ENCODE assay signal across 10 cellular contexts in the genomic region with DNA sequence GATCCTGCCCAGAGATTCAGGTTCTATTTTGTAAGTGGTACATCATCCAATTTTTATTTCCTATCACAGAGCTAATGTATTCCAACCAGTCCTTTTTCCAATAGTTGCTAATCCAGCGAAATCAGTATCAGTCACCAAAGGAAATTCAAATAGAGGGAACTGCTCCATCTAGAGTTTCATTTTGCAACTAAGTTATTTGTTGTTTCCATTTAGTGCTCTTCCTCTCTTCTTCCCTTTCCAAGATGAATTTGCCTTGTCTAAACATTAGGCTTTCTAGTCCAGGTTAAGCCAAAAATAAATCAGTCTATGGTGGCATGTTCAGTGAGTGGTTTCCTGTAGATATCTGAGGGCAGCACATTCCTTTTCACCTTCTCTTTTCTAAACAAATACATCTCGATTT.
A peak's percentile ranks its signal among the peaks of the same experiment; 100 is the strongest.
DNase-seq lines count a peak whose midpoint lies in the region; ATAC-seq and TF ChIP-seq lines count a peak whose summit lies in the region.
"Had no signal": no experiment of that assay in that cellular context is flagged by ENCODE, and none has a peak within 500 bp of the region (broad histone marks: within the 10 kb centered on the region; RNA-seq: fewer than 3 reads in every experiment).

No MANE protein-coding gene starts in this region.

- no peaks in the 10 kb centered on the region for H3K27me3 Mint-ChIP-seq in CD4-positive, alpha-beta memory T cell

- no peak overlapping the region for H3K27ac Mint-ChIP-seq in CD4-positive, alpha-beta memory T cell

- H3K9me3 ChIP-seq in Panc1 (ENCODE audit: control insufficient read depth, insufficient read depth, low read depth, low read length), result no peaks in the 10 kb centered on the region
- H3K9me3 ChIP-seq in CD4-positive, alpha-beta memory T cell (ENCODE audit: control insufficient read depth in 1 of 2, low read length in 2 of 2), result no peaks in the 10 kb centered on the region

- H3K4me1 ChIP-seq in Panc1 (ENCODE audit: control insufficient read depth, insufficient read depth, low read length), result no peaks in the 10 kb centered on the region
- no peaks in the 10 kb centered on the region for H3K4me1 ChIP-seq in CD4-positive, alpha-beta memory T cell (ENCODE audit: insufficient read depth, low read length)

- H3K36me3 ChIP-seq in Panc1 (ENCODE audit: control insufficient read depth, insufficient read depth, low read length), result no peaks in the 10 kb centered on the region
- no peaks in the 10 kb centered on the region for H3K36me3 ChIP-seq in CD4-positive, alpha-beta memory T cell (ENCODE audit: insufficient read depth, low read length)

- in situ Hi-C loops in Panc1 (cut with HindIII; ENCODE audit: low pct_unique_long_range_greater_than_20kb, low sequenced_read_pairs), result no loop called here

- H3K4me1 Mint-ChIP-seq in CD4-positive, alpha-beta memory T cell, result no peaks in the 10 kb centered on the region

- no peak overlapping the region for H3K27ac ChIP-seq in Panc1 (ENCODE audit: low read length)
- no peak overlapping the region for H3K27ac ChIP-seq in CD4-positive, alpha-beta memory T cell (ENCODE audit: low read depth, low read length)

- intact Hi-C loops in Panc1 (cut with micrococcal nuclease; ENCODE audit: unreplicated experiment) (no loop called here), sciatic nerve (cut with DNase I) (no loop called here)
- intact Hi-C loops in CD4-positive, alpha-beta memory T cell (cut with micrococcal nuclease), result no loop called here

- H3K9me3 Mint-ChIP-seq in CD4-positive, alpha-beta memory T cell, result peaks cover 0 to 2% (median 0%) of the 10 kb centered on the region in 8 donors

- no peaks in the 10 kb centered on the region for H3K27me3 ChIP-seq in Panc1 (ENCODE audit: control insufficient read depth, insufficient read depth, low read length)
- no peaks in the 10 kb centered on the region for H3K27me3 ChIP-seq in CD4-positive, alpha-beta memory T cell (ENCODE audit: insufficient read depth, low read length)

- H3K36me3 Mint-ChIP-seq in CD4-positive, alpha-beta memory T cell, result no peaks in the 10 kb centered on the region

- POLR2A ChIA-PET in Panc1 (lab: Charles Lee), result no interaction called here
- POLR2A ChIA-PET in CD4-positive, alpha-beta memory T cell (lab: Charles Lee; ENCODE audit: partially characterized antibody), result no interaction called here

- BruUV-seq in Panc1 (replicated peaks; lab: Mats Ljungman, UMichigan), result no TSS peak

- no peak overlapping the region for H3K4me3 Mint-ChIP-seq in CD4-positive, alpha-beta memory T cell

- CTCF ChIA-PET in Panc1 (lab: Charles Lee), result no interaction called here
- CTCF ChIA-PET in CD4-positive, alpha-beta memory T cell (lab: Charles Lee; ENCODE audit: partially characterized antibody), result no interaction called here

- ATAC-seq in Panc1 (no peak), sciatic nerve (peak; percentile 58), GM21526 (IDR thresholded peaks at IDR 0.05; ENCODE audit: low FRiP score, unreplicated experiment) (no peak)

- TF ChIP-seq CTCF in Panc1 (IDR thresholded peaks at IDR 0.05), result peak; percentile 22; the same call in 1 of the 2 replicates
- TF ChIP-seq CTCF in fibroblast of pulmonary artery (IDR thresholded peaks at IDR 0.05; ENCODE audit: low read length, missing control alignments), result peak; percentile 55

- H3K4me3 ChIP-seq in Panc1 (ENCODE audit: low read depth in 2 of 2, low read length in 2 of 2) (no peak overlapping the region), fibroblast of pulmonary artery (replicated peaks; ENCODE audit: low read depth, low read length) (no peak overlapping the region)
- no peak overlapping the region for H3K4me3 ChIP-seq in CD4-positive, alpha-beta memory T cell (ENCODE audit: low read length in 2 of 2)

- DNase-seq in GM04503 (ENCODE audit: low read depth) (peak; percentile 13), Panc1 (ENCODE audit: low read depth, low spot score) (no peak), fibroblast of pulmonary artery (ENCODE audit: low read depth) (peak; percentile 59), sciatic nerve (ENCODE audit: low spot score) (no peak), LoVo (ENCODE audit: low spot score) (no peak), NCI-H2081 treated with DMSO at 0.1 percent for 48 hours (lab: John Stamatoyannopoulos, UW) (no peak)
- DNase-seq in CD4-positive, alpha-beta memory T cell, result no peak
- DNase-seq: activated CD8-positive, alpha-beta memory T cell treated with anti-CD3 and anti-CD28 coated beads for 24 hours; KG1 had no signal

Comparison
In these comparisons a context has a peak if more than half of its experiments do, and no peak if none do; other contexts are left out.
1. DNase-seq: peak in GM04503 (single experiment) and fibroblast of pulmonary artery (single experiment); none in Panc1 (single experiment), sciatic nerve (single experiment), LoVo (single experiment), CD4-positive, alpha-beta memory T cell (0 of 5) and NCI-H2081 treated with DMSO at 0.1 percent for 48 hours (single experiment).